Comparison of ENCODE assay signal across 33 cellular contexts in the genomic region with DNA sequence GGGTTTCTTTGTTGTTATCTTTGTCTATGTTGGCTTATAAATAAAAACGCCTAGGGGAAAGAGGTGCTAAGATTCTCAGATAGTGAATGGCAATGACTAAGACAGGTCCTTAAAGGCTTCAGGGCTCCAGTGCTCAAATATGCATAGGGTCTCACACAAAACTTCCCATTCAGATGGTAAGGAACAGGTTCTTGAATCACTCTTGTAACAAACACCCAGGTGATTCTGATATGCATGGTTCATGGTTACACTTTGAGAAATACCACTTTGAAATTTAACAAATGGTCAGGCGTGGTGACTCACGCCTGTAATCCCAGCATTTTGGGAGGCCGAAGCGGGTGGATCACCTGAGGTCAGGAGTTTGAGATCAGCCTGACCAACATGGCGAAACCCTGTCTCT.
"Had no signal": no experiment of that assay in that cellular context is flagged by ENCODE, and none has a peak within 500 bp of the region (broad histone marks: within the 10 kb centered on the region; RNA-seq: fewer than 3 reads in every experiment).

No MANE protein-coding gene starts in this region.

- H3K4me1 ChIP-seq: adrenal gland, body of pancreas, breast epithelium had no signal

- H3K27me3 Mint-ChIP-seq: activated B cell treated with CpG ODN at 0.5 μM for 24 hours; activated CD4-positive, alpha-beta memory T cell treated with anti-CD3 and anti-CD28 coated beads for 36 hours; activated CD4-positive, alpha-beta T cell treated with anti-CD3 and anti-CD28 coated beads, Interleukin-2, amount 10 ng/mL, durations not matched to agents 24 days and 14 days; activated CD8-positive, alpha-beta T cell treated with anti-CD3 and anti-CD28 coated beads for 36 hours; activated naive CD8-positive, alpha-beta T cell treated with anti-CD3 and anti-CD28 coated beads for 36 hours; activated T-helper 17 cell treated with anti-CD3 and anti-CD28 coated beads, Interleukin-2, amount 50 U/mL, for 72 hours; T-cell had no signal

- DNase-seq: activated B cell treated with CpG ODN at 0.5 μM for 24 hours; activated CD4-positive, alpha-beta memory T cell treated with anti-CD3 and anti-CD28 coated beads for 36 hours; activated CD4-positive, alpha-beta T cell treated with anti-CD3 and anti-CD28 coated beads for 4 hours; activated CD4-positive, alpha-beta T cell treated with anti-CD3 and anti-CD28 coated beads, Interleukin-2, amount 10 ng/mL, durations not matched to agents 24 days and 14 days; activated CD4-positive, alpha-beta T cell treated with anti-CD3 and anti-CD28 coated beads, Interleukin-2, amount 50 U/mL, for 1 hour; activated CD4-positive, alpha-beta T cell treated with anti-CD3 and anti-CD28 coated beads, Interleukin-2, amount 50 U/mL, for 4 hours; activated CD4-positive, CD25-positive, alpha-beta regulatory T cell treated with anti-CD3 and anti-CD28 coated beads, Interleukin-2, amount 50 U/mL, for 72 hours; activated CD8-positive, alpha-beta memory T cell treated with anti-CD3 and anti-CD28 coated beads, Interleukin-2, amount 50 U/mL, for 4 hours; activated CD8-positive, alpha-beta T cell treated with anti-CD3 and anti-CD28 coated beads for 36 hours; activated effector memory CD4-positive, alpha-beta T cell treated with anti-CD3 and anti-CD28 coated beads, Interleukin-2, amount 50 U/mL, for 16 hours; activated gamma-delta T cell treated with Interleukin-2 at 50 U/mL for 16 hours; activated naive CD4-positive, alpha-beta T cell; activated naive CD4-positive, alpha-beta T cell treated with anti-CD3 and anti-CD28 coated beads for 36 hours; activated naive CD4-positive, alpha-beta T cell treated with anti-CD3 and anti-CD28 coated beads, Interleukin-2, amount 50 U/mL, for 16 hours; activated naive CD8-positive, alpha-beta T cell treated with anti-CD3 and anti-CD28 coated beads for 36 hours; activated T-cell treated with anti-CD3 and anti-CD28 coated beads for 4 hours; activated T-cell treated with anti-CD3 and anti-CD28 coated beads, Interleukin-2, amount 50 U/mL, for 1 hour; activated T-cell treated with anti-CD3 and anti-CD28 coated beads, Interleukin-2, amount 50 U/mL, for 72 hours; adrenal gland; amniotic stem cell; aorta; body of pancreas; brain microvascular endothelial cell; central memory CD4-positive, alpha-beta T cell; T-cell; T-helper 2 cell; T-helper 9 cell had no signal

- H3K27me3 ChIP-seq: adrenal gland, body of pancreas, brain microvascular endothelial cell, breast epithelium had no signal

- H3K27ac Mint-ChIP-seq: activated B cell treated with CpG ODN at 0.5 μM for 24 hours; activated CD4-positive, alpha-beta T cell treated with anti-CD3 and anti-CD28 coated beads, Interleukin-2, amount 10 ng/mL, durations not matched to agents 24 days and 14 days; activated naive CD4-positive, alpha-beta T cell treated with anti-CD3 and anti-CD28 coated beads for 36 hours; activated naive CD8-positive, alpha-beta T cell treated with anti-CD3 and anti-CD28 coated beads for 36 hours; activated T-helper 1 cell treated with anti-CD3 and anti-CD28 coated beads, Interleukin-12 subunit alpha, Interleukin-12 subunit beta, Interleukin-2, Interleukin-4 antibody, amounts not matched to agents 30 ng/mL and 10 ng/mL and 1 ng/mL, durations not matched to agents 14 hours and 24 hours and 36 hours had no signal

- H3K36me3 ChIP-seq: breast epithelium had no signal

- H3K4me1 Mint-ChIP-seq: activated B cell treated with CpG ODN at 0.5 μM for 24 hours; activated naive CD8-positive, alpha-beta T cell treated with anti-CD3 and anti-CD28 coated beads for 36 hours had no signal

- H3K4me3 ChIP-seq: adrenal gland, body of pancreas, breast epithelium had no signal

- H3K9me3 ChIP-seq: adrenal gland, body of pancreas, breast epithelium had no signal

- ATAC-seq: activated CD8-positive, alpha-beta T cell treated with anti-CD3 and anti-CD28 coated beads for 36 hours; activated naive CD4-positive, alpha-beta T cell treated with anti-CD3 and anti-CD28 coated beads, Interleukin-2, amount 50 U/mL, for 72 hours; activated T-cell treated with anti-CD3 and anti-CD28 coated beads, Interleukin-2, amount 50 U/mL, for 72 hours; activated T-helper 17 cell treated with anti-CD3 and anti-CD28 coated beads, Interleukin-2, amount 50 U/mL, for 72 hours; body of pancreas; T-cell had no signal

- H3K4me3 Mint-ChIP-seq: activated B cell treated with CpG ODN at 0.5 μM for 24 hours; activated CD4-positive, alpha-beta memory T cell treated with anti-CD3 and anti-CD28 coated beads for 36 hours; activated CD4-positive, alpha-beta T cell treated with anti-CD3 and anti-CD28 coated beads, Interleukin-2, amount 10 ng/mL, durations not matched to agents 24 days and 14 days; activated CD8-positive, alpha-beta T cell treated with anti-CD3 and anti-CD28 coated beads for 36 hours; activated naive CD4-positive, alpha-beta T cell treated with anti-CD3 and anti-CD28 coated beads for 36 hours; activated naive CD8-positive, alpha-beta T cell treated with anti-CD3 and anti-CD28 coated beads for 36 hours; activated T-cell treated with anti-CD3 and anti-CD28 coated beads, Interleukin-2, amount 50 U/mL, for 72 hours; activated T-helper 1 cell treated with anti-CD3 and anti-CD28 coated beads, Interleukin-12 subunit alpha, Interleukin-12 subunit beta, Interleukin-2, Interleukin-4 antibody, amounts not matched to agents 30 ng/mL and 10 ng/mL and 1 ng/mL, durations not matched to agents 14 hours and 24 hours and 36 hours; activated T-helper 17 cell treated with anti-CD3 and anti-CD28 coated beads, Interleukin-2, amount 50 U/mL, for 72 hours; T-cell; T-helper 2 cell treated with Interferon-gamma antibody and Interleukin-4, amounts not matched to agents 5 μg/mL and 100 μg/mL, for 36 hours had no signal

- H3K27ac ChIP-seq: adrenal gland, body of pancreas, brain microvascular endothelial cell, breast epithelium, VCaP had no signal
